Comparison of ENCODE assay signal across 36 cellular contexts in genomic region chr3:134466366-134466765, GRCh38.
"Had no signal": no experiment of that assay in that cellular context is flagged by ENCODE, and none has a peak within 500 bp of the region (broad histone marks: within the 10 kb centered on the region; RNA-seq: fewer than 3 reads in every experiment).

No MANE protein-coding gene starts in this region.

- H3K4me1 Mint-ChIP-seq: activated CD4-positive, alpha-beta memory T cell treated with anti-CD3 and anti-CD28 coated beads, Interleukin-2, amount 10 ng/mL, durations not matched to agents 7 days and 5 days; activated CD8-positive, alpha-beta memory T cell treated with anti-CD3 and anti-CD28 coated beads, Interleukin-2, amount 10 ng/mL, durations not matched to agents 7 days and 5 days; activated naive CD4-positive, alpha-beta T cell treated with anti-CD3 and anti-CD28 coated beads, Interleukin-2, amount 10 ng/mL, durations not matched to agents 7 days and 5 days; activated naive CD8-positive, alpha-beta T cell treated with anti-CD3 and anti-CD28 coated beads, Interleukin-2, amount 50 U/mL, for 24 hours had no signal

- ATAC-seq: activated CD8-positive, alpha-beta memory T cell treated with anti-CD3 and anti-CD28 coated beads, Interleukin-2, amount 10 ng/mL, durations not matched to agents 7 days and 5 days; activated naive CD8-positive, alpha-beta T cell treated with anti-CD3 and anti-CD28 coated beads, Interleukin-2, amount 50 U/mL, for 24 hours; PC-3; SK-N-SH treated with all-trans-retinoic acid at 6 μM for 48 hours had no signal

- DNase-seq: activated CD4-positive, alpha-beta memory T cell treated with anti-CD3 and anti-CD28 coated beads, Interleukin-2, amount 10 ng/mL, durations not matched to agents 7 days and 5 days; activated CD4-positive, alpha-beta T cell treated with anti-CD3 and anti-CD28 coated beads for 1 hour; activated CD4-positive, alpha-beta T cell treated with anti-CD3 and anti-CD28 coated beads for 48 hours; activated CD4-positive, CD25-positive, alpha-beta regulatory T cell; activated CD8-positive, alpha-beta memory T cell treated with anti-CD3 and anti-CD28 coated beads for 24 hours; activated CD8-positive, alpha-beta memory T cell treated with anti-CD3 and anti-CD28 coated beads, Interleukin-2, amount 10 ng/mL, durations not matched to agents 7 days and 5 days; activated CD8-positive, alpha-beta memory T cell treated with anti-CD3 and anti-CD28 coated beads, Interleukin-2, amount 50 U/mL, for 48 hours; activated effector memory CD4-positive, alpha-beta T cell treated with Interleukin-2 at 50 U/mL for 16 hours; activated naive CD4-positive, alpha-beta T cell treated with anti-CD3 and anti-CD28 coated beads, Interleukin-2, amount 10 ng/mL, durations not matched to agents 7 days and 5 days; activated naive CD8-positive, alpha-beta T cell treated with anti-CD3 and anti-CD28 coated beads, Interleukin-2, amount 50 U/mL, for 24 hours; activated T-cell treated with anti-CD3 and anti-CD28 coated beads, Interleukin-2, amount 50 U/mL, for 48 hours; anterior cingulate cortex; brain microvascular endothelial cell; Kasumi-1; KG1; MG63; NCI-H1048; NCI-H1105 treated with DMSO at 0.1 percent for 48 hours; NCI-H1436; NCI-H1694; NCI-H2029; NCI-H2171; NCI-H510A; NCI-H748 treated with DMSO at 0.1 percent for 48 hours; NK-92 treated with Interleukin-12 subunit alpha and Interleukin-12 subunit beta, amount 100 ng/mL, for 24 hours; PC-3; Peyer's patch; RPMI8226; SHP77 treated with DMSO at 0.1 percent for 48 hours; T-helper 1 cell; T-helper 2 cell; T-helper 9 cell; WERI-Rb-1 had no signal

- H3K4me3 ChIP-seq: MG63, Peyer's patch, SJSA1 had no signal

- H3K27ac Mint-ChIP-seq: activated CD4-positive, alpha-beta memory T cell treated with anti-CD3 and anti-CD28 coated beads, Interleukin-2, amount 10 ng/mL, durations not matched to agents 7 days and 5 days; activated CD8-positive, alpha-beta memory T cell treated with anti-CD3 and anti-CD28 coated beads, Interleukin-2, amount 10 ng/mL, durations not matched to agents 7 days and 5 days; activated naive CD4-positive, alpha-beta T cell treated with anti-CD3 and anti-CD28 coated beads, Interleukin-2, amount 10 ng/mL, durations not matched to agents 7 days and 5 days; activated naive CD8-positive, alpha-beta T cell; activated naive CD8-positive, alpha-beta T cell treated with anti-CD3 and anti-CD28 coated beads, Interleukin-2, amount 50 U/mL, for 24 hours had no signal

- H3K36me3 Mint-ChIP-seq: activated CD8-positive, alpha-beta memory T cell treated with anti-CD3 and anti-CD28 coated beads, Interleukin-2, amount 10 ng/mL, durations not matched to agents 7 days and 5 days; activated naive CD4-positive, alpha-beta T cell treated with anti-CD3 and anti-CD28 coated beads, Interleukin-2, amount 10 ng/mL, durations not matched to agents 7 days and 5 days; activated naive CD8-positive, alpha-beta T cell had no signal

- H3K27ac ChIP-seq: brain microvascular endothelial cell, Peyer's patch, SJSA1, WERI-Rb-1 had no signal

- H3K9me3 ChIP-seq: MG63, Peyer's patch, SJSA1 had no signal

- H3K27me3 Mint-ChIP-seq: activated naive CD8-positive, alpha-beta T cell had no signal

- H3K9me3 Mint-ChIP-seq: activated CD4-positive, alpha-beta memory T cell treated with anti-CD3 and anti-CD28 coated beads, Interleukin-2, amount 10 ng/mL, durations not matched to agents 7 days and 5 days; activated naive CD4-positive, alpha-beta T cell treated with anti-CD3 and anti-CD28 coated beads, Interleukin-2, amount 10 ng/mL, durations not matched to agents 7 days and 5 days; activated naive CD8-positive, alpha-beta T cell treated with anti-CD3 and anti-CD28 coated beads, Interleukin-2, amount 50 U/mL, for 24 hours had no signal

- H3K4me3 Mint-ChIP-seq: activated CD4-positive, alpha-beta memory T cell treated with anti-CD3 and anti-CD28 coated beads, Interleukin-2, amount 10 ng/mL, durations not matched to agents 7 days and 5 days; activated CD8-positive, alpha-beta memory T cell treated with anti-CD3 and anti-CD28 coated beads, Interleukin-2, amount 10 ng/mL, durations not matched to agents 7 days and 5 days; activated naive CD4-positive, alpha-beta T cell treated with anti-CD3 and anti-CD28 coated beads, Interleukin-2, amount 10 ng/mL, durations not matched to agents 7 days and 5 days; activated naive CD8-positive, alpha-beta T cell; activated naive CD8-positive, alpha-beta T cell treated with anti-CD3 and anti-CD28 coated beads, Interleukin-2, amount 50 U/mL, for 24 hours had no signal

- H3K27me3 ChIP-seq: brain microvascular endothelial cell, MG63, Peyer's patch, SJSA1 had no signal

- H3K36me3 ChIP-seq: brain microvascular endothelial cell, MG63, Peyer's patch, SJSA1, WERI-Rb-1 had no signal
